12 cellular contexts compared by ENCODE assay signal in genomic region chr6:125717120-125717731, GRCh38. TPM values are rescaled to one million over a fixed set of nuclear protein-coding genes. Genes with fewer than 3 reads are reported as not detected.
DNase-seq lines count a peak whose midpoint lies in the region; ATAC-seq, FAIRE-seq and TF ChIP-seq lines count a peak whose summit lies in the region.
"Had no signal": no experiment of that assay in that cellular context is flagged by ENCODE, and none has a peak within 500 bp of the region (broad histone marks: within the 10 kb centered on the region; RNA-seq: fewer than 3 reads in every experiment).

No MANE protein-coding gene starts in this region.

- no peak for DNase-seq in smooth muscle cell (lab: John Stamatoyannopoulos, UW; ENCODE audit: unreplicated experiment)
- DNase-seq in D721Med (ENCODE audit: insufficient read length, low spot score), result no peak
- DNase-seq in SHP77 (lab: John Stamatoyannopoulos, UW), result no peak
- DNase-seq in endothelial cell (ENCODE audit: low spot score), result no peak
- no peak for DNase-seq in activated T-cell treated with anti-CD3 and anti-CD28 coated beads, Interleukin-2, amount 50 U/mL, for 72 hours
- DNase-seq: activated CD8-positive, alpha-beta T cell treated with anti-CD3 and anti-CD28 coated beads, Interleukin-2, amount 10 ng/mL, durations not matched to agents 7 days and 5 days; DND-41; NCI-H187 had no signal

- TF ChIP-seq CTCF in smooth muscle cell (IDR thresholded peaks at IDR 0.05; ENCODE audit: borderline replicate concordance, insufficient read depth, poor library complexity, severe bottlenecking) (no peak), D721Med (IDR thresholded peaks at IDR 0.05; ENCODE audit: insufficient read depth, missing control alignments) (no peak), endothelial cell (IDR thresholded peaks at IDR 0.05; ENCODE audit: unreplicated experiment) (no peak)

- no peaks in the 10 kb centered on the region for H4K20me1 ChIP-seq in smooth muscle cell (ENCODE audit: low read depth)

- H3K27me3 ChIP-seq in smooth muscle cell (ENCODE audit: low read depth), result no peaks in the 10 kb centered on the region

- H3K4me2 ChIP-seq in smooth muscle cell, result peak overlapping the region; percentile 39

- no peaks in the 10 kb centered on the region for H3K9me3 ChIP-seq in smooth muscle cell (replicated peaks; ENCODE audit: low read depth)

- no peaks in the 10 kb centered on the region for H3K9me3 Mint-ChIP-seq in endothelial cell (ENCODE audit: unreplicated experiment)
- H3K9me3 Mint-ChIP-seq in activated T-cell treated with anti-CD3 and anti-CD28 coated beads, Interleukin-2, amount 50 U/mL, for 72 hours, result no peaks in the 10 kb centered on the region

- no peak overlapping the region for H2AFZ ChIP-seq in smooth muscle cell (ENCODE audit: low read depth)

- no peak overlapping the region for H3K4me3 Mint-ChIP-seq in endothelial cell (ENCODE audit: unreplicated experiment)
- H3K4me3 Mint-ChIP-seq in activated T-cell treated with anti-CD3 and anti-CD28 coated beads, Interleukin-2, amount 50 U/mL, for 72 hours, result no peak overlapping the region
- H3K4me3 Mint-ChIP-seq: activated CD8-positive, alpha-beta T cell treated with anti-CD3 and anti-CD28 coated beads, Interleukin-2, amount 10 ng/mL, durations not matched to agents 7 days and 5 days had no signal

- H3K79me2 ChIP-seq in smooth muscle cell (ENCODE audit: low read depth), result no peaks in the 10 kb centered on the region

- no peaks in the 10 kb centered on the region for H3K36me3 ChIP-seq in smooth muscle cell (ENCODE audit: low read depth)

- no peak for FAIRE-seq in D721Med (lab: Jason Lieb, UNC)

- no peaks in the 10 kb centered on the region for H3F3A ChIP-seq in smooth muscle cell (ENCODE audit: low read depth)

- peaks cover 7% of the 10 kb centered on the region for H3K4me1 ChIP-seq in smooth muscle cell (ENCODE audit: low read depth)

- peaks cover 4% of the 10 kb centered on the region for H3K36me3 Mint-ChIP-seq in endothelial cell (ENCODE audit: low read depth, unreplicated experiment)
- H3K36me3 Mint-ChIP-seq in activated T-cell treated with anti-CD3 and anti-CD28 coated beads, Interleukin-2, amount 50 U/mL, for 72 hours (ENCODE audit: insufficient read depth in 2 of 2), result no peaks in the 10 kb centered on the region

- peak; percentile 83 for ATAC-seq in GM18907 (IDR thresholded peaks at IDR 0.05; ENCODE audit: unreplicated experiment)
- ATAC-seq in HG02571 (IDR thresholded peaks at IDR 0.05; ENCODE audit: unreplicated experiment), result peak; percentile 83
- ATAC-seq in HG03432 (IDR thresholded peaks at IDR 0.05; ENCODE audit: unreplicated experiment), result peak; percentile 84
- no peak for ATAC-seq in activated T-cell treated with anti-CD3 and anti-CD28 coated beads, Interleukin-2, amount 50 U/mL, for 72 hours (replicated peaks in 1 of 2)
- ATAC-seq: activated CD8-positive, alpha-beta T cell treated with anti-CD3 and anti-CD28 coated beads, Interleukin-2, amount 10 ng/mL, durations not matched to agents 7 days and 5 days; Right ventricle myocardium inferior had no signal

- H3K4me3 ChIP-seq in smooth muscle cell, result no peak overlapping the region

- no peak overlapping the region for H3K27ac Mint-ChIP-seq in endothelial cell (ENCODE audit: unreplicated experiment)
- no peak overlapping the region for H3K27ac Mint-ChIP-seq in activated T-cell treated with anti-CD3 and anti-CD28 coated beads, Interleukin-2, amount 50 U/mL, for 72 hours
- H3K27ac Mint-ChIP-seq: activated CD8-positive, alpha-beta T cell treated with anti-CD3 and anti-CD28 coated beads, Interleukin-2, amount 10 ng/mL, durations not matched to agents 7 days and 5 days had no signal

- no peak overlapping the region for H3K9ac ChIP-seq in smooth muscle cell (ENCODE audit: low read depth)

- H3K27ac ChIP-seq in smooth muscle cell (ENCODE audit: low read depth), result no peak overlapping the region

- H3K27me3 Mint-ChIP-seq in endothelial cell (ENCODE audit: unreplicated experiment), result peaks cover 1% of the 10 kb centered on the region
- H3K27me3 Mint-ChIP-seq in activated T-cell treated with anti-CD3 and anti-CD28 coated beads, Interleukin-2, amount 50 U/mL, for 72 hours (ENCODE audit: low read depth), result peaks cover 12% of the 10 kb centered on the region

- 38% methylated on average over 2 of the region's 2 CpGs for WGBS in smooth muscle cell (ENCODE audit: low lambda C conversion rate)

- peaks cover 14% of the 10 kb centered on the region for H3K4me1 Mint-ChIP-seq in endothelial cell (ENCODE audit: unreplicated experiment)
- H3K4me1 Mint-ChIP-seq in activated T-cell treated with anti-CD3 and anti-CD28 coated beads, Interleukin-2, amount 50 U/mL, for 72 hours (ENCODE audit: low read depth), result peaks cover 19% of the 10 kb centered on the region

RNA-seq across cellular contexts. Expression of gene HEY2, which starts 32.2 kb away (rescaled TPM):
- total RNA-seq in smooth muscle cell (17.2 and 21.2 TPM in 2 replicates), endothelial cell (ENCODE audit: unreplicated experiment) (82.7 TPM)
- polyA plus RNA-seq in smooth muscle cell, result 23.6 and 35.2 TPM in 2 replicates
- total RNA-seq in activated T-cell treated with anti-CD3 and anti-CD28 coated beads, Interleukin-2, amount 50 U/mL, for 72 hours, result under 1 TPM in 1 of 2 donors, not detected in 1; 0.12 TPM
- total RNA-seq: activated CD8-positive, alpha-beta T cell treated with anti-CD3 and anti-CD28 coated beads, Interleukin-2, amount 10 ng/mL, durations not matched to agents 7 days and 5 days had no signal

Comparison
In these comparisons a context has a peak if more than half of its experiments do, and no peak if none do; other contexts are left out.
1. ATAC-seq: peak in GM18907 (single experiment), HG02571 (single experiment) and HG03432 (single experiment); none in activated T-cell treated with anti-CD3 and anti-CD28 coated beads, Interleukin-2, amount 50 U/mL, for 72 hours (0 of 2).
2. RNA of gene HEY2, which starts 32.2 kb away (total RNA-seq): 82.7 TPM in endothelial cell (single experiment) and 17.2 to 21.2 TPM in smooth muscle cell; 0.12 TPM in activated T-cell treated with anti-CD3 and anti-CD28 coated beads, Interleukin-2, amount 50 U/mL, for 72 hours; every median in the first group is over 10 times any median in the second.